In the genomic region with DNA sequence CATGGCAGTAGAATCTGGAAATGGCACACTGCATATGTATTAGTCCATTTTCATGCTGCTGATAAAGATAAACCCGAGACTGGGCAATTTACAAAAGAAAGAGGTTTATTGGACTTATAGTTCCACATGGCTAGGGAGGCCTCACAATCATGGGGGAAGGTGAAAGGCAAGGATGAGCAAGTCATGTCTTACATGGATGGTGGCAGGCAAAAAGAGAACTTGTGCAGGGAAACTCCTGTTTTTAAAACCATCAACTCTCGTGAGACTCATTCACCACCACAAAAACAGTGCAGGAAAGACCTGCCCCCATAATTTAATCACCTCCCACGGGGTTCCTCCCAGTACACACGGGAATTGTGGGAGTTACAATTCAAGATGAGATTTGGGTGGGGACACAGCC, we compare ENCODE assay signal across 2 cellular contexts.
A peak's percentile ranks its signal among the peaks of the same experiment; 100 is the strongest.
TF ChIP-seq lines count a peak whose summit lies in the region.

No MANE protein-coding gene starts in this region.

TF ChIP-seq in A549, 52 proteins besides CTCF, POLR2A, EP300 and RAD21:
- TF ChIP-seq TP53 (CRISPR knock-in tag; IDR thresholded peaks at IDR 0.05), result 0 out of 2 replicates have a peak, but pooled peaks have one; percentile 44

TF ChIP-seq in HEK293, 187 proteins besides CTCF, POLR2A, EP300 and RAD21:
- peak; percentile 91 for TF ChIP-seq SETDB1 (IDR thresholded peaks at IDR 0.05; ENCODE audit: insufficient read length, low read length)
- TF ChIP-seq, protein P1, sequence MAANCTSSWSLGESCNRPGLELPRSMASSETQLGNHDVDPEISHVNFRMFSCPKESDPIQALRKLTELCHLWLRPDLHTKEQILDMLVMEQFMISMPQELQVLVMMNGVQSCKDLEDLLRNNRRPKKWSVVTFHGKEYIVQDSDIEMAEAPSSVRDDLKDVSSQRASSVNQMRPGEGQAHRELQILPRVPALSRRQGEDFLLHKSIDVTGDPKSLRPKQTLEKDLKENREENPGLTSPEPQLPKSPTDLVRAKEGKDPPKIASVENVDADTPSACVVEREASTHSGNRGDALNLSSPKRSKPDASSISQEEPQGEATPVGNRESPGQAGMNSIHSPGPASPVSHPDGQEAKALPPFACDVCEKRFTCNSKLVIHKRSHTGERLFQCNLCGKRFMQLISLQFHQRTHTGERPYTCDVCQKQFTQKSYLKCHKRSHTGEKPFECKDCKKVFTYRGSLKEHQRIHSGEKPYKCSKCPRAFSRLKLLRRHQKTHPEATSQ (tag by site-specific recombination; IDR thresholded peaks at IDR 0.05), result 0 out of 2 replicates have a peak, but pooled peaks have one; percentile 18
